1 cellular context compared by ENCODE assay signal in the genomic region with DNA sequence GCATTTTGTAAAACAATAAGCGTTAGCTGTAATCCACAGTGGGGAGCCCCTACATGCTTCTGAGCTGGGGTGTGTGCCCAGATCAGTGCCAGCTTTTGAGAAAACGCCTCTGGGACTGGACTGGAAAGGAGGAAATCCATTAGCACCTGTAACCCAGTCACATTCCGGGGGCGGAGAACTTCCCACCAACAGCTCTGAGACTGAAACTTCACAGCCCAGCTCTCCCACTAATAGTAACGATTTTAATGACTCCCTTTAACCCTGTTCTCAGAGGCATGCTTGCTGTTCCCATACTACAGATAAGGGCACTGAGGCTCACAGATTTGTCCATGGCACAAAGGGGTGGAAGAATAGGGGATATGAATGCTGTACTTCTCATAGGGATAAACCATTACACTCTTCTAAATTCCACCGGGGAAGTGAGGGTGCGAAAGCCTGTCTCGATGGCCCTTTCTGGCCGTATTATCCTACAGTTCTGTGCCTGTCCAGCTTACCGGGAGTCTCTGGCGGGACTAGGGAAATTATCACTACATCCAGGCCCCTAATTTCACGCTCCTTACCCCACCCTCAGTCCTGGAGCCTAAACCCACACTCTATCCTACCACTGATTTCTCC.
TF ChIP-seq lines count a peak whose summit lies in the region.

No MANE protein-coding gene starts in this region.

TF ChIP-seq in GM12878, 131 proteins besides CTCF, POLR2A, EP300 and RAD21 (continued from another document):
- TF ChIP-seq NR2C1 (IDR thresholded peaks at IDR 0.05) (no peak), POLR2AphosphoS5 (IDR thresholded peaks at IDR 0.05; ENCODE audit: low read length) (peak; percentile 71), ZZZ3 (IDR thresholded peaks at IDR 0.05; ENCODE audit: control insufficient read depth, insufficient read length, low read depth) (no peak), RELA (IDR thresholded peaks at IDR 0.05; ENCODE audit: borderline replicate concordance, partially characterized antibody) (no peak), MTA3 (IDR thresholded peaks at IDR 0.05; ENCODE audit: borderline replicate concordance, low read length) (peak; percentile 74; the same call in 1 of the 2 replicates), FOXK2 (IDR thresholded peaks at IDR 0.05) (no peak), NR2F1 (conservative IDR thresholded peaks at IDR 0.05) (peak; percentile 46; the same call in 1 of the 2 replicates), SPI1 (IDR thresholded peaks at IDR 0.05; ENCODE audit: borderline replicate concordance, insufficient read depth, low read depth, low read length) (0 out of 2 replicates have a peak, but pooled peaks have one; percentile 4), FOXM1 (IDR thresholded peaks at IDR 0.05; ENCODE audit: low read depth, low read length) (no peak), NFYA (IDR thresholded peaks at IDR 0.05; ENCODE audit: borderline replicate concordance, low read depth, low read length) (no peak), YY1 (IDR thresholded peaks at IDR 0.05; ENCODE audit: low read depth, low read length) (0 out of 2 replicates have a peak, but pooled peaks have one; percentile 28), ZNF274 (IDR thresholded peaks at IDR 0.05; ENCODE audit: insufficient read depth, insufficient read length) (no peak), BACH1 (IDR thresholded peaks at IDR 0.05; ENCODE audit: borderline replicate concordance) (no peak; the same call in 1 of the 2 replicates), MTA2 (IDR thresholded peaks at IDR 0.05; ENCODE audit: low read depth) (peak; percentile 79), ZNF207 (IDR thresholded peaks at IDR 0.05; ENCODE audit: borderline replicate concordance) (no peak), NBN (IDR thresholded peaks at IDR 0.05) (no peak)
- TF ChIP-seq, protein P1, sequence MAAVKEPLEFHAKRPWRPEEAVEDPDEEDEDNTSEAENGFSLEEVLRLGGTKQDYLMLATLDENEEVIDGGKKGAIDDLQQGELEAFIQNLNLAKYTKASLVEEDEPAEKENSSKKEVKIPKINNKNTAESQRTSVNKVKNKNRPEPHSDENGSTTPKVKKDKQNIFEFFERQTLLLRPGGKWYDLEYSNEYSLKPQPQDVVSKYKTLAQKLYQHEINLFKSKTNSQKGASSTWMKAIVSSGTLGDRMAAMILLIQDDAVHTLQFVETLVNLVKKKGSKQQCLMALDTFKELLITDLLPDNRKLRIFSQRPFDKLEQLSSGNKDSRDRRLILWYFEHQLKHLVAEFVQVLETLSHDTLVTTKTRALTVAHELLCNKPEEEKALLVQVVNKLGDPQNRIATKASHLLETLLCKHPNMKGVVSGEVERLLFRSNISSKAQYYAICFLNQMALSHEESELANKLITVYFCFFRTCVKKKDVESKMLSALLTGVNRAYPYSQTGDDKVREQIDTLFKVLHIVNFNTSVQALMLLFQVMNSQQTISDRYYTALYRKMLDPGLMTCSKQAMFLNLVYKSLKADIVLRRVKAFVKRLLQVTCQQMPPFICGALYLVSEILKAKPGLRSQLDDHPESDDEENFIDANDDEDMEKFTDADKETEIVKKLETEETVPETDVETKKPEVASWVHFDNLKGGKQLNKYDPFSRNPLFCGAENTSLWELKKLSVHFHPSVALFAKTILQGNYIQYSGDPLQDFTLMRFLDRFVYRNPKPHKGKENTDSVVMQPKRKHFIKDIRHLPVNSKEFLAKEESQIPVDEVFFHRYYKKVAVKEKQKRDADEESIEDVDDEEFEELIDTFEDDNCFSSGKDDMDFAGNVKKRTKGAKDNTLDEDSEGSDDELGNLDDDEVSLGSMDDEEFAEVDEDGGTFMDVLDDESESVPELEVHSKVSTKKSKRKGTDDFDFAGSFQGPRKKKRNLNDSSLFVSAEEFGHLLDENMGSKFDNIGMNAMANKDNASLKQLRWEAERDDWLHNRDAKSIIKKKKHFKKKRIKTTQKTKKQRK (IDR thresholded peaks at IDR 0.05; ENCODE audit: low read depth, low read length), result no peak
- TF ChIP-seq, protein P2, sequence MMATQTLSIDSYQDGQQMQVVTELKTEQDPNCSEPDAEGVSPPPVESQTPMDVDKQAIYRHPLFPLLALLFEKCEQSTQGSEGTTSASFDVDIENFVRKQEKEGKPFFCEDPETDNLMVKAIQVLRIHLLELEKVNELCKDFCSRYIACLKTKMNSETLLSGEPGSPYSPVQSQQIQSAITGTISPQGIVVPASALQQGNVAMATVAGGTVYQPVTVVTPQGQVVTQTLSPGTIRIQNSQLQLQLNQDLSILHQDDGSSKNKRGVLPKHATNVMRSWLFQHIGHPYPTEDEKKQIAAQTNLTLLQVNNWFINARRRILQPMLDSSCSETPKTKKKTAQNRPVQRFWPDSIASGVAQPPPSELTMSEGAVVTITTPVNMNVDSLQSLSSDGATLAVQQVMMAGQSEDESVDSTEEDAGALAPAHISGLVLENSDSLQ (IDR thresholded peaks at IDR 0.05), result no peak
- TF ChIP-seq, protein P3, sequence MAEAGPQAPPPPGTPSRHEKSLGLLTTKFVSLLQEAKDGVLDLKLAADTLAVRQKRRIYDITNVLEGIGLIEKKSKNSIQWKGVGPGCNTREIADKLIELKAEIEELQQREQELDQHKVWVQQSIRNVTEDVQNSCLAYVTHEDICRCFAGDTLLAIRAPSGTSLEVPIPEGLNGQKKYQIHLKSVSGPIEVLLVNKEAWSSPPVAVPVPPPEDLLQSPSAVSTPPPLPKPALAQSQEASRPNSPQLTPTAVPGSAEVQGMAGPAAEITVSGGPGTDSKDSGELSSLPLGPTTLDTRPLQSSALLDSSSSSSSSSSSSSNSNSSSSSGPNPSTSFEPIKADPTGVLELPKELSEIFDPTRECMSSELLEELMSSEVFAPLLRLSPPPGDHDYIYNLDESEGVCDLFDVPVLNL (IDR thresholded peaks at IDR 0.05; ENCODE audit: low read depth, low read length), result no peak
- TF ChIP-seq, protein P4, sequence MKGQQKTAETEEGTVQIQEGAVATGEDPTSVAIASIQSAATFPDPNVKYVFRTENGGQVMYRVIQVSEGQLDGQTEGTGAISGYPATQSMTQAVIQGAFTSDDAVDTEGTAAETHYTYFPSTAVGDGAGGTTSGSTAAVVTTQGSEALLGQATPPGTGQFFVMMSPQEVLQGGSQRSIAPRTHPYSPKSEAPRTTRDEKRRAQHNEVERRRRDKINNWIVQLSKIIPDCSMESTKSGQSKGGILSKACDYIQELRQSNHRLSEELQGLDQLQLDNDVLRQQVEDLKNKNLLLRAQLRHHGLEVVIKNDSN (IDR thresholded peaks at IDR 0.05; ENCODE audit: borderline replicate concordance, extremely low read length, insufficient read depth, low read depth, low read length), result no peak
- TF ChIP-seq, protein P5, sequence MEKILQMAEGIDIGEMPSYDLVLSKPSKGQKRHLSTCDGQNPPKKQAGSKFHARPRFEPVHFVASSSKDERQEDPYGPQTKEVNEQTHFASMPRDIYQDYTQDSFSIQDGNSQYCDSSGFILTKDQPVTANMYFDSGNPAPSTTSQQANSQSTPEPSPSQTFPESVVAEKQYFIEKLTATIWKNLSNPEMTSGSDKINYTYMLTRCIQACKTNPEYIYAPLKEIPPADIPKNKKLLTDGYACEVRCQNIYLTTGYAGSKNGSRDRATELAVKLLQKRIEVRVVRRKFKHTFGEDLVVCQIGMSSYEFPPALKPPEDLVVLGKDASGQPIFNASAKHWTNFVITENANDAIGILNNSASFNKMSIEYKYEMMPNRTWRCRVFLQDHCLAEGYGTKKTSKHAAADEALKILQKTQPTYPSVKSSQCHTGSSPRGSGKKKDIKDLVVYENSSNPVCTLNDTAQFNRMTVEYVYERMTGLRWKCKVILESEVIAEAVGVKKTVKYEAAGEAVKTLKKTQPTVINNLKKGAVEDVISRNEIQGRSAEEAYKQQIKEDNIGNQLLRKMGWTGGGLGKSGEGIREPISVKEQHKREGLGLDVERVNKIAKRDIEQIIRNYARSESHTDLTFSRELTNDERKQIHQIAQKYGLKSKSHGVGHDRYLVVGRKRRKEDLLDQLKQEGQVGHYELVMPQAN (conservative IDR thresholded peaks at IDR 0.05), result no peak; the same call in none of the 2 replicates
- TF ChIP-seq, protein P6, sequence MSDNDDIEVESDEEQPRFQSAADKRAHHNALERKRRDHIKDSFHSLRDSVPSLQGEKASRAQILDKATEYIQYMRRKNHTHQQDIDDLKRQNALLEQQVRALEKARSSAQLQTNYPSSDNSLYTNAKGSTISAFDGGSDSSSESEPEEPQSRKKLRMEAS (IDR thresholded peaks at IDR 0.05; ENCODE audit: low read depth, low read length), result no peak
